ENCODE assay signal across 35 cellular contexts in the genomic region with DNA sequence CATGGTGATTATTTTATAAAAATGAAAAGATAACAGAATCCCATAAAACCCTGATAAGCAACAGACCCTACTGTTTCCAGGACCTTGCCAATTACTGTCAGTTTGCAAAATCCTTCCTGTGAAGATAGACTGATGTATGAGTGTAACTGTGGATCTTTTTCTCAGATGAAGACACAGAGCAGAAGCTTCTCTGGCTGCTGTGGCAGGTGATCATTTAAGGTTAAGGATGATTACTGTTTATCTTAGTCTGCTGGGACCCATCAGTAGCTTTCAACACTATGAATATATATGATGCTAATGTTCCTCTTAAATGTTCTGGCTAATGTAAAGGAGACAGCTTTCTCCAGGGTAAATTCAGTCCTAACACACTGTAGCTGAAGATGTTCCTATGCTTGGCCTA. TPM values are rescaled to one million over a fixed set of nuclear protein-coding genes. Genes with fewer than 3 reads are reported as not detected.
"Had no signal": no experiment of that assay in that cellular context is flagged by ENCODE, and none has a peak within 500 bp of the region (broad histone marks: within the 10 kb centered on the region; RNA-seq: fewer than 3 reads in every experiment).

No MANE protein-coding gene starts in this region.

- H3K4me3 ChIP-seq: PC-9 had no signal

- H3K27ac ChIP-seq: KMS-11, PC-9, RWPE1, VCaP had no signal

- H2AFZ ChIP-seq: PC-9 had no signal

- ATAC-seq: activated naive CD8-positive, alpha-beta T cell treated with anti-CD3 and anti-CD28 coated beads, Interleukin-2, amount 50 U/mL, for 24 hours; activated T-cell treated with anti-CD3 and anti-CD28 coated beads, Interleukin-2, amount 50 U/mL, for 4 hours; Right ventricle myocardium inferior had no signal

- H3K4me2 ChIP-seq: KMS-11, PC-9 had no signal

- DNase-seq: activated B cell treated with CpG ODN at 0.5 μM for 24 hours; activated CD4-positive, alpha-beta memory T cell treated with anti-CD3 and anti-CD28 coated beads for 36 hours; activated CD4-positive, alpha-beta T cell treated with anti-CD3 and anti-CD28 coated beads for 4 hours; activated CD4-positive, alpha-beta T cell treated with anti-CD3 and anti-CD28 coated beads, Interleukin-2, amount 50 U/mL, for 1 hour; activated CD4-positive, CD25-positive, alpha-beta regulatory T cell treated with anti-CD3 and anti-CD28 coated beads, Interleukin-2, amount 50 U/mL, for 72 hours; activated CD8-positive, alpha-beta memory T cell treated with anti-CD3 and anti-CD28 coated beads, Interleukin-2, amount 50 U/mL, for 4 hours; activated effector memory CD4-positive, alpha-beta T cell treated with Interleukin-2 at 50 U/mL for 16 hours; activated naive CD4-positive, alpha-beta T cell treated with anti-CD3 and anti-CD28 coated beads, Interleukin-2, amount 10 ng/mL, durations not matched to agents 7 days and 5 days; activated naive CD8-positive, alpha-beta T cell treated with anti-CD3 and anti-CD28 coated beads, Interleukin-2, amount 50 U/mL, for 24 hours; activated T-cell treated with anti-CD3 and anti-CD28 coated beads for 4 hours; activated T-cell treated with anti-CD3 and anti-CD28 coated beads, Interleukin-2, amount 50 U/mL, for 4 hours; anterior cingulate cortex; central memory CD4-positive, alpha-beta T cell; MM.1S; MV-4-11; NCI-H1092; NCI-H1436 treated with DMSO at 0.1 percent for 48 hours; NCI-H1694 treated with DMSO at 0.1 percent for 48 hours; NCI-H2029; NCI-H2171 treated with DMSO at 0.1 percent for 48 hours; NCI-H345; NCI-H510A; NCI-H526; NCI-H82; NK-92 treated with Interleukin-12 subunit alpha and Interleukin-12 subunit beta, amount 100 ng/mL, for 24 hours; PC-9; SIG-M5; SW 1271; T-helper 1 cell; T-helper 2 cell; T-helper 9 cell had no signal

RNA-seq across cellular contexts. Expression of a gene that starts 56.0 kb away (rescaled TPM):
- total RNA-seq: activated CD4-positive, alpha-beta memory T cell treated with anti-CD3 and anti-CD28 coated beads for 36 hours; PC-9 had no signal
